Comparison of ENCODE assay signal across 8 cellular contexts in the genomic region with DNA sequence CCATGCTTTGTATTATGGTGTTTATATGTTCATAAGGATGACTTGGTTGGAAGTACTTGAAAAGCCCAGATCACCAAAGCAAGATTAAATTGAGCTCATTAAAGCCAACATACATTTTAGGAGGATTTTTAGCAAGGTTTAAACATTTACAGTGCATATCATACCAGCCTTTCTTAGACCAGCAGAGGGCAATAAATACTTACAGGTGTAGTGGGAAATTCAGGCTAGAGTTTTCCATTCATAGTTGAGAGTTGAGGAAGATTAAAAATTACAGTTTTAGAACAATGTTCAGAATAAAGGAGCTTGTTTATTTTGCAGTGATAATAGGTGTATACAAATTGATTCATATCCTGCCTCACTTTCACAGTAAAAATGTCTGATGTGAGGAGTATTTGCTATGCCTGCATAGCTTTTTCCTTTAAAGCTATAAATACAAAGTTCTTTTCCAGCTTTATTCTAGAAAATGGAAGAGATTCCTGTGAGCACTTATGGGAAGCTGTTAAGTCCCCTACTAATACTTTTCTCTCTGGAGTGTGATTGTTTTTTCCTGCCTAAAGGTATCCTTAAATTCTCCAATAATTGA. TPM values are rescaled to one million over a fixed set of nuclear protein-coding genes. Genes with fewer than 3 reads are reported as not detected.
DNase-seq lines count a peak whose midpoint lies in the region; ATAC-seq, FAIRE-seq and TF ChIP-seq lines count a peak whose summit lies in the region.

No MANE protein-coding gene starts in this region.

- peak overlapping the region in 3 of 4 donors; percentile 9 to 40 (median 17) for H3K27ac ChIP-seq in gastrocnemius medialis

- H3K36me3 ChIP-seq in adipocyte (ENCODE audit: control insufficient read depth, insufficient read depth, low read length, severe bottlenecking) (no peaks in the 10 kb centered on the region), gastrocnemius medialis (no peaks in the 10 kb centered on the region)

- ATAC-seq in left ventricle myocardium superior (peak; percentile 46), gastrocnemius medialis (peak; percentile 51 to 64)

- in situ Hi-C loops in gastrocnemius medialis (cut with MboI; ENCODE audit: low sequenced_read_pairs in 4 of 4): loop anchor here (5.0 to 25.0 kb wide), 4 partner anchors 216 to 296 kb away; partner anchors contain the start of gene PPP2R5A (in 1 of the 4)

- intact Hi-C loops in left ventricle myocardium superior (cut with micrococcal nuclease): loop anchor here (5.0 kb wide), 2 partner anchors 221 to 296 kb away; no protein-coding TSS in a partner anchor
- intact Hi-C loops in gastrocnemius medialis (cut with DNase I; ENCODE audit: low total_unique reads): loop anchor here (1.0 to 2.0 kb wide), 3 partner anchors 246 to 386 kb away; no protein-coding TSS in a partner anchor

- H3K9ac ChIP-seq in adipocyte (ENCODE audit: low read length): no peak overlapping the region

- TF ChIP-seq POLR2A in gastrocnemius medialis (IDR thresholded peaks at IDR 0.05): no peak

- peak; percentile 72 to 96 (median 84) for TF ChIP-seq CTCF in gastrocnemius medialis (IDR thresholded peaks at IDR 0.05 in 4 of 5, conservative IDR thresholded peaks at IDR 0.05 in 1 of 5)

- DNase-seq in Daoy (ENCODE audit: low read depth): peak; percentile 10
- peak; percentile 33 for DNase-seq in LHCN-M2 (ENCODE audit: low read depth)
- DNase-seq in adipocyte (ENCODE audit: low read depth): peak; percentile 87
- DNase-seq in left ventricle myocardium superior: no peak
- DNase-seq in gastrocnemius medialis: no peak
- DNase-seq in NCI-H1694 (lab: John Stamatoyannopoulos, UW): no peak
- no peak for DNase-seq in urothelium cell line (ENCODE audit: low spot score)
- DNase-seq in stimulated activated naive CD4-positive, alpha-beta T cell treated with Interleukin-2 at 50 U/mL for 16 hours (lab: John Stamatoyannopoulos, UW): no peak

- FAIRE-seq in urothelium cell line (lab: Jason Lieb, UNC): no peak

- H3K4me1 ChIP-seq in adipocyte (ENCODE audit: control insufficient read depth, insufficient read depth, low read length): no peaks in the 10 kb centered on the region
- peaks cover 10 to 22% of the 10 kb centered on the region in 2 donors for H3K4me1 ChIP-seq in gastrocnemius medialis

- no peak overlapping the region for H3K4me3 ChIP-seq in adipocyte (ENCODE audit: low read length)
- H3K4me3 ChIP-seq in gastrocnemius medialis: no peak overlapping the region

- no peaks in the 10 kb centered on the region for H3K27me3 ChIP-seq in adipocyte (replicated peaks; ENCODE audit: control insufficient read depth, insufficient read depth, low read length)
- H3K27me3 ChIP-seq in gastrocnemius medialis: no peaks in the 10 kb centered on the region

- H3K9me3 ChIP-seq in adipocyte (ENCODE audit: control insufficient read depth, low read length): no peaks in the 10 kb centered on the region
- H3K9me3 ChIP-seq in gastrocnemius medialis: no peaks in the 10 kb centered on the region

RNA-seq across cellular contexts. Expression of gene DTL, which starts 35.3 kb away (rescaled TPM):
- 28.7 and 37.0 TPM in 2 replicates for total RNA-seq in Daoy (2014; rRNA removed; shearing (Covaris generic))
- total RNA-seq in LHCN-M2 (2014; rRNA removed): 38.5 and 40.1 TPM in 2 replicates
- polyA plus RNA-seq in LHCN-M2 (2012): 16.5 TPM
- total RNA-seq in left ventricle myocardium superior: 0.79 TPM
- total RNA-seq in gastrocnemius medialis: 1 to 10 TPM in 1 of 4 donors, under 1 TPM in 1, not detected in 2; 0.52 to 1.8 TPM

RNA-seq across cellular contexts. Expression of gene INTS7, which starts 35.5 kb away (rescaled TPM):
- 26.8 and 70.7 TPM in 2 replicates for total RNA-seq in Daoy (2014; rRNA removed; shearing (Covaris generic))
- total RNA-seq in LHCN-M2 (2014; rRNA removed): 15.0 and 17.7 TPM in 2 replicates
- 8.3 TPM for polyA plus RNA-seq in LHCN-M2 (2012)
- total RNA-seq in left ventricle myocardium superior: 10.9 TPM
- total RNA-seq in gastrocnemius medialis: 1 to 10 TPM; 4.0 to 8.0 (median 6.6) TPM

Comparison
In these comparisons a context has a peak if more than half of its experiments do, and no peak if none do; other contexts are left out.
1. DNase-seq: peak in Daoy (single experiment), LHCN-M2 (single experiment) and adipocyte (single experiment); none in left ventricle myocardium superior (single experiment), gastrocnemius medialis (0 of 2), NCI-H1694 (single experiment), urothelium cell line (single experiment) and stimulated activated naive CD4-positive, alpha-beta T cell treated with Interleukin-2 at 50 U/mL for 16 hours (single experiment).
2. RNA of gene DTL, which starts 35.3 kb away (total RNA-seq): 38.5 to 40.1 TPM in LHCN-M2 and 28.7 to 37.0 TPM in Daoy; 0.79 TPM in left ventricle myocardium superior (single experiment) and 0.52 to 1.8 TPM in gastrocnemius medialis; every median in the first group is over 10 times any median in the second.